In the genomic region with DNA sequence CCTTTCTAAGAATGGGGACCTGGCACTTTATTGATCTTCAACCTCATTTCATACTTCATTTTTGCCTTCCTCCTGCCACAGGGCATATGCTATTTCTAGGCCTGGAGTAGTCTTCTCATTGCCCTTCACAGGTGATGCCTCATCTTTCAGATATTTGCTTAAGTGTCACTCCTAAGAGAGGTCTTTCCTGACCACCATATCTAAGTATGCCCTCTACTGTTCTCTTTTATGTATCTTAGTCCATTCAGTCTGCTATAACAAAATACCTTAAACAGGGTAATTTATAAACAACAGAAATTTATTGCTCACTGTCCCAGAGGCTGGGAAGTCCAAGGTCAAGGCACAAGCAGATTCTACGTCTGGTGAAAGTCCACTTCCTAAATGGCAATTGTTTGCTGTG, we compare ENCODE assay signal across 1 cellular context.
TF ChIP-seq lines count a peak whose summit lies in the region.

No MANE protein-coding gene starts in this region.

TF ChIP-seq in Ishikawa, 13 proteins besides CTCF, POLR2A, EP300 and RAD21 (continued from another document):
- TF ChIP-seq, protein P1, sequence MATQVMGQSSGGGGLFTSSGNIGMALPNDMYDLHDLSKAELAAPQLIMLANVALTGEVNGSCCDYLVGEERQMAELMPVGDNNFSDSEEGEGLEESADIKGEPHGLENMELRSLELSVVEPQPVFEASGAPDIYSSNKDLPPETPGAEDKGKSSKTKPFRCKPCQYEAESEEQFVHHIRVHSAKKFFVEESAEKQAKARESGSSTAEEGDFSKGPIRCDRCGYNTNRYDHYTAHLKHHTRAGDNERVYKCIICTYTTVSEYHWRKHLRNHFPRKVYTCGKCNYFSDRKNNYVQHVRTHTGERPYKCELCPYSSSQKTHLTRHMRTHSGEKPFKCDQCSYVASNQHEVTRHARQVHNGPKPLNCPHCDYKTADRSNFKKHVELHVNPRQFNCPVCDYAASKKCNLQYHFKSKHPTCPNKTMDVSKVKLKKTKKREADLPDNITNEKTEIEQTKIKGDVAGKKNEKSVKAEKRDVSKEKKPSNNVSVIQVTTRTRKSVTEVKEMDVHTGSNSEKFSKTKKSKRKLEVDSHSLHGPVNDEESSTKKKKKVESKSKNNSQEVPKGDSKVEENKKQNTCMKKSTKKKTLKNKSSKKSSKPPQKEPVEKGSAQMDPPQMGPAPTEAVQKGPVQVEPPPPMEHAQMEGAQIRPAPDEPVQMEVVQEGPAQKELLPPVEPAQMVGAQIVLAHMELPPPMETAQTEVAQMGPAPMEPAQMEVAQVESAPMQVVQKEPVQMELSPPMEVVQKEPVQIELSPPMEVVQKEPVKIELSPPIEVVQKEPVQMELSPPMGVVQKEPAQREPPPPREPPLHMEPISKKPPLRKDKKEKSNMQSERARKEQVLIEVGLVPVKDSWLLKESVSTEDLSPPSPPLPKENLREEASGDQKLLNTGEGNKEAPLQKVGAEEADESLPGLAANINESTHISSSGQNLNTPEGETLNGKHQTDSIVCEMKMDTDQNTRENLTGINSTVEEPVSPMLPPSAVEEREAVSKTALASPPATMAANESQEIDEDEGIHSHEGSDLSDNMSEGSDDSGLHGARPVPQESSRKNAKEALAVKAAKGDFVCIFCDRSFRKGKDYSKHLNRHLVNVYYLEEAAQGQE (IDR thresholded peaks at IDR 0.05; ENCODE audit: low read depth): no peak
- TF ChIP-seq YY1 (IDR thresholded peaks at IDR 0.05; ENCODE audit: low read depth) (no peak), EGR1 (IDR thresholded peaks at IDR 0.05) (no peak), TAF1 (IDR thresholded peaks at IDR 0.05; ENCODE audit: low read depth) (no peak)
TF ChIP-seq in Ishikawa: peak in this region for 0.
